1 cellular context compared by ENCODE assay signal in the genomic region with DNA sequence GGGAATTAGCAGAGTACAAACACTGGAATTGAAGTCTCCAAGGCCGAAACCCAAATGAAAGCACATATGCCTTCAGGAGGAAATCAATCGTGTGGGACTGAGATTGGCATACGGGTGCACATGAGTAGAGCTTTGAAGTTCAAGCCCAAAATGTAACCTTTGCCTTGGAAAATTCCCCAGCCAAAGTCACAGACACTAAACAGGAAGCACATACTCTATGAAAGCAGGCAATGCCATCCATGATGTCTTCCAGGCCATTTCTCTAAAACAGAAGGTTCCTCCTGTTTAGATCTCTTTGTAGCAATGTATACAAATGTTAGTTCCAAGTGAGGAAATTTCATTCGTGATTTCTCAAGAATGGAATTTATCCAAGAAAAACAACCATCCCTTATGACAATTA.
TF ChIP-seq lines count a peak whose summit lies in the region.

No MANE protein-coding gene starts in this region.

TF ChIP-seq in IMR-90, 13 proteins besides CTCF, POLR2A, EP300 and RAD21:
- TF ChIP-seq RCOR1 (IDR thresholded peaks at IDR 0.05; ENCODE audit: insufficient replicate concordance, low read length), result no peak
- no peak for TF ChIP-seq BHLHE40 (IDR thresholded peaks at IDR 0.05; ENCODE audit: low read depth, low read length)
- no peak for TF ChIP-seq MAFK (IDR thresholded peaks at IDR 0.05; ENCODE audit: low read depth, low read length)
- no peak for TF ChIP-seq RFX5 (IDR thresholded peaks at IDR 0.05; ENCODE audit: low read depth, low read length)
- TF ChIP-seq FOS (IDR thresholded peaks at IDR 0.05; ENCODE audit: low read depth, low read length), result no peak
- TF ChIP-seq CHD1 (IDR thresholded peaks at IDR 0.05; ENCODE audit: low read depth, low read length), result no peak
- TF ChIP-seq SMC3 (IDR thresholded peaks at IDR 0.05; ENCODE audit: low read depth, low read length), result no peak
- no peak for TF ChIP-seq NFE2L2 (IDR thresholded peaks at IDR 0.05; ENCODE audit: low read depth, low read length)
- no peak for TF ChIP-seq USF2 (IDR thresholded peaks at IDR 0.05; ENCODE audit: low read depth, low read length)
- TF ChIP-seq MXI1 (IDR thresholded peaks at IDR 0.05; ENCODE audit: borderline replicate concordance, low read depth, low read length), result no peak
- TF ChIP-seq MAZ (IDR thresholded peaks at IDR 0.05; ENCODE audit: borderline replicate concordance, low read depth, low read length), result no peak
- no peak for TF ChIP-seq CEBPB (IDR thresholded peaks at IDR 0.05; ENCODE audit: low read depth, low read length)
- no peak for TF ChIP-seq ELK1 (IDR thresholded peaks at IDR 0.05; ENCODE audit: borderline replicate concordance, low read depth, low read length)
